ENCODE assay signal across 20 cellular contexts in the genomic region with DNA sequence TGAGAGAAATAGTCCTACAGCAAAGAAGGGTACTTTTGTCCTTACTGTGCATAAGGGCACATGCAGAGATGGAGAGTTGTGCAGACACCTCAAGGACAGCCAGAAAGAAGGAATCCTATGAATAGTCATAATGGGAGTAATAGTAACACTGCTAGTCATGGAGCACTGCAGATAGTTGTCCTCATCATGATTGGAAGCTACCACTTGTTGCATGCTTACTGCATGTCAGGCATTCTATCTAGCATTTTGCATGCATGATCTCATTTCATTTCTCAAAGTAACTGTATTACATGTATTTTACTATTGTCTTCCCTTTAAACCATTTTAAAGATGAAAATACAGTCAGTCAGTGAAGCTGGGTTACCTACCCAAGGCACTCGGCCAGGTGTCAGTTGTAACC.
"Had no signal": no experiment of that assay in that cellular context is flagged by ENCODE, and none has a peak within 500 bp of the region (broad histone marks: within the 10 kb centered on the region; RNA-seq: fewer than 3 reads in every experiment).

No MANE protein-coding gene starts in this region.

- H3K9me3 Mint-ChIP-seq: activated B cell treated with CpG ODN at 0.5 μM for 24 hours; activated CD4-positive, alpha-beta memory T cell treated with anti-CD3 and anti-CD28 coated beads for 36 hours; brain; stimulated activated effector memory CD8-positive, alpha-beta T cell treated with anti-CD3 and anti-CD28 coated beads, Interleukin-12 subunit alpha, Interleukin-12 subunit beta, amount 100 ng/mL, for 72 hours; stimulated activated naive CD8-positive, alpha-beta T cell treated with anti-CD3 and anti-CD28 coated beads, Interleukin-15, amount 100 ng/mL, for 72 hours; T-helper 1 cell treated with Interleukin-12 subunit alpha and Interleukin-12 subunit beta and Interleukin-4 antibody, amounts not matched to agents 30 μg/mL and 1 μg/mL, for 36 hours had no signal

- H3K4me1 ChIP-seq: uterus had no signal

- H3K4me3 ChIP-seq: coronary artery, gastroesophageal sphincter, prostate gland, spleen, uterus had no signal

- H3K4me3 Mint-ChIP-seq: activated B cell treated with CpG ODN at 0.5 μM for 24 hours; activated CD4-positive, alpha-beta memory T cell treated with anti-CD3 and anti-CD28 coated beads for 36 hours; activated CD8-positive, alpha-beta memory T cell treated with anti-CD3 and anti-CD28 coated beads, Interleukin-2, amount 10 ng/mL, durations not matched to agents 7 days and 5 days; stimulated activated effector memory CD8-positive, alpha-beta T cell treated with anti-CD3 and anti-CD28 coated beads, Interleukin-12 subunit alpha, Interleukin-12 subunit beta, amount 100 ng/mL, for 72 hours; stimulated activated naive CD8-positive, alpha-beta T cell treated with anti-CD3 and anti-CD28 coated beads, Interleukin-15, amount 100 ng/mL, for 72 hours; T-helper 1 cell treated with Interleukin-12 subunit alpha and Interleukin-12 subunit beta and Interleukin-4 antibody, amounts not matched to agents 30 μg/mL and 1 μg/mL, for 36 hours had no signal

- H3K4me1 Mint-ChIP-seq: activated B cell treated with CpG ODN at 0.5 μM for 24 hours had no signal

- H3K27me3 Mint-ChIP-seq: activated B cell treated with CpG ODN at 0.5 μM for 24 hours; activated CD4-positive, alpha-beta memory T cell treated with anti-CD3 and anti-CD28 coated beads for 36 hours; activated CD8-positive, alpha-beta memory T cell treated with anti-CD3 and anti-CD28 coated beads, Interleukin-2, amount 10 ng/mL, durations not matched to agents 7 days and 5 days; brain; stimulated activated naive CD8-positive, alpha-beta T cell treated with anti-CD3 and anti-CD28 coated beads, Interleukin-15, amount 100 ng/mL, for 72 hours had no signal

- ATAC-seq: activated CD8-positive, alpha-beta memory T cell treated with anti-CD3 and anti-CD28 coated beads, Interleukin-2, amount 10 ng/mL, durations not matched to agents 7 days and 5 days; stimulated activated effector memory CD8-positive, alpha-beta T cell treated with anti-CD3 and anti-CD28 coated beads, Interleukin-12 subunit alpha, Interleukin-12 subunit beta, amount 100 ng/mL, for 72 hours; stimulated activated naive CD8-positive, alpha-beta T cell treated with anti-CD3 and anti-CD28 coated beads, Interleukin-15, amount 100 ng/mL, for 72 hours had no signal

- H3K27ac ChIP-seq: coronary artery, gastroesophageal sphincter, uterus had no signal

- H3K36me3 ChIP-seq: uterus had no signal

- H3K9me3 ChIP-seq: gastroesophageal sphincter, prostate gland, spleen, uterus had no signal

- DNase-seq: activated B cell treated with CpG ODN at 0.5 μM for 24 hours; activated CD4-positive, alpha-beta memory T cell treated with anti-CD3 and anti-CD28 coated beads for 36 hours; activated CD4-positive, alpha-beta T cell treated with anti-CD3 and anti-CD28 coated beads for 4 hours; activated CD8-positive, alpha-beta memory T cell treated with anti-CD3 and anti-CD28 coated beads, Interleukin-2, amount 10 ng/mL, durations not matched to agents 7 days and 5 days; activated T-cell treated with anti-CD3 and anti-CD28 coated beads for 4 hours; anterior cingulate cortex; central memory CD4-positive, alpha-beta T cell; hypothalamus; mesenchymal stem cell; spleen; stimulated activated naive CD8-positive, alpha-beta T cell treated with anti-CD3 and anti-CD28 coated beads, Interleukin-15, amount 100 ng/mL, for 72 hours; T1000; trophoblast cell; uterus had no signal

- H3K27me3 ChIP-seq: gastroesophageal sphincter, spleen, uterus had no signal

- H3K27ac Mint-ChIP-seq: activated B cell treated with CpG ODN at 0.5 μM for 24 hours; activated CD8-positive, alpha-beta memory T cell treated with anti-CD3 and anti-CD28 coated beads, Interleukin-2, amount 10 ng/mL, durations not matched to agents 7 days and 5 days; T-helper 1 cell treated with Interleukin-12 subunit alpha and Interleukin-12 subunit beta and Interleukin-4 antibody, amounts not matched to agents 30 μg/mL and 1 μg/mL, for 36 hours had no signal
